Comparison of ENCODE assay signal across 1 cellular context in the genomic region with DNA sequence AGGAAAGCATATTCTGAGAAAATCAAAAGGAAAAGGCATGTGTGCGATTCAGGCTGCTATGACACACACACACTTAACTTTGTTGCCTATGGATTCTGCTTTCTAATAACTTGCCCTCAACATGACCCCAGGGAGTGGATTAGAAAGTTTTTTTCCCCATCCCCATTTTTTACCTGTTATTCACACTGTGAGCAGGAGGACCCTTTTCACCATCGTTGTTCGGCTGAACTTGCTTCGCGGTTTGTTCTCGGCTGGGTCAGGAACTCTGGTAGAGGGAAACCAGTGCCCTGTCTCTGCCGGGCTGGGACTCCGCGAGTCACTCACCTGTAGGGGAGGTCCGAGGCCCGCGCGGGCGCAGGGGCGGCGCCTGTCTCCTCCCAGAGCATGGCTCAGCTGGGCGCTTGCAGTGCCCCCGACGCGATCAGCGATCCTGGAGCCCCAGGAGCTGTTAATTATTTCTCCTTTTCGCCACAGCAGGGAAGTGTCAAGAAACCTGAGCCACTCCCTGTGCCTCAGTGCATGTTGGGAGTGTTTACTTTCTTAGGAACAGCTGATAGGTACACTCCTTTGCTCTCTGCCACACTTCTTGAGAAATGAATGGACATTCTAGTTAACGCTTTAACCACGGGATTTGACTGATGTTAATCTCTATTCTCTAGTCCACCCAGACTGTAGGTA.
A peak's percentile ranks its signal among the peaks of the same experiment; 100 is the strongest.
TF ChIP-seq lines count a peak whose summit lies in the region.

A gene with protein sequence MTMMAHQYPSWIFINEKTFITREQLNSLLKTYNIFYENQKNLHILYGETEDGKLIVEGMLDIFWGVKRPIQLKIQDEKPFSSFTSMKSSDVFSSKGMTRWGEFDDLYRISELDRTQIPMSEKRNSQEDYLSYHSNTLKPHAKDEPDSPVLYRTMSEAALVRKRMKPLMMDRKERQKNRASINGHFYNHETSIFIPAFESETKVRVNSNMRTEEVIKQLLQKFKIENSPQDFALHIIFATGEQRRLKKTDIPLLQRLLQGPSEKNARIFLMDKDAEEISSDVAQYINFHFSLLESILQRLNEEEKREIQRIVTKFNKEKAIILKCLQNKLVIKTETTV (minus strand): TSS at position 322 of the 678 bp plus-strand sequence. CDS start 8,641 bp downstream, outside the sequence.

TF ChIP-seq in WTC11, 78 proteins besides CTCF, POLR2A, EP300 and RAD21:
- TF ChIP-seq, protein P1, sequence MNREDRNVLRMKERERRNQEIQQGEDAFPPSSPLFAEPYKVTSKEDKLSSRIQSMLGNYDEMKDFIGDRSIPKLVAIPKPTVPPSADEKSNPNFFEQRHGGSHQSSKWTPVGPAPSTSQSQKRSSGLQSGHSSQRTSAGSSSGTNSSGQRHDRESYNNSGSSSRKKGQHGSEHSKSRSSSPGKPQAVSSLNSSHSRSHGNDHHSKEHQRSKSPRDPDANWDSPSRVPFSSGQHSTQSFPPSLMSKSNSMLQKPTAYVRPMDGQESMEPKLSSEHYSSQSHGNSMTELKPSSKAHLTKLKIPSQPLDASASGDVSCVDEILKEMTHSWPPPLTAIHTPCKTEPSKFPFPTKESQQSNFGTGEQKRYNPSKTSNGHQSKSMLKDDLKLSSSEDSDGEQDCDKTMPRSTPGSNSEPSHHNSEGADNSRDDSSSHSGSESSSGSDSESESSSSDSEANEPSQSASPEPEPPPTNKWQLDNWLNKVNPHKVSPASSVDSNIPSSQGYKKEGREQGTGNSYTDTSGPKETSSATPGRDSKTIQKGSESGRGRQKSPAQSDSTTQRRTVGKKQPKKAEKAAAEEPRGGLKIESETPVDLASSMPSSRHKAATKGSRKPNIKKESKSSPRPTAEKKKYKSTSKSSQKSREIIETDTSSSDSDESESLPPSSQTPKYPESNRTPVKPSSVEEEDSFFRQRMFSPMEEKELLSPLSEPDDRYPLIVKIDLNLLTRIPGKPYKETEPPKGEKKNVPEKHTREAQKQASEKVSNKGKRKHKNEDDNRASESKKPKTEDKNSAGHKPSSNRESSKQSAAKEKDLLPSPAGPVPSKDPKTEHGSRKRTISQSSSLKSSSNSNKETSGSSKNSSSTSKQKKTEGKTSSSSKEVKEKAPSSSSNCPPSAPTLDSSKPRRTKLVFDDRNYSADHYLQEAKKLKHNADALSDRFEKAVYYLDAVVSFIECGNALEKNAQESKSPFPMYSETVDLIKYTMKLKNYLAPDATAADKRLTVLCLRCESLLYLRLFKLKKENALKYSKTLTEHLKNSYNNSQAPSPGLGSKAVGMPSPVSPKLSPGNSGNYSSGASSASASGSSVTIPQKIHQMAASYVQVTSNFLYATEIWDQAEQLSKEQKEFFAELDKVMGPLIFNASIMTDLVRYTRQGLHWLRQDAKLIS (CRISPR knock-in tag; IDR thresholded peaks at IDR 0.05; ENCODE audit: borderline replicate concordance): no peak
- peak; percentile 55; the same call in 1 of the 2 replicates for TF ChIP-seq MAX (CRISPR knock-in tag; IDR thresholded peaks at IDR 0.05)
- TF ChIP-seq RORB (CRISPR knock-in tag; IDR thresholded peaks at IDR 0.05): no peak
- peak; percentile 72 for TF ChIP-seq ZNF423 (CRISPR knock-in tag; IDR thresholded peaks at IDR 0.05)
